Comparison of ENCODE assay signal across 8 cellular contexts in the genomic region with DNA sequence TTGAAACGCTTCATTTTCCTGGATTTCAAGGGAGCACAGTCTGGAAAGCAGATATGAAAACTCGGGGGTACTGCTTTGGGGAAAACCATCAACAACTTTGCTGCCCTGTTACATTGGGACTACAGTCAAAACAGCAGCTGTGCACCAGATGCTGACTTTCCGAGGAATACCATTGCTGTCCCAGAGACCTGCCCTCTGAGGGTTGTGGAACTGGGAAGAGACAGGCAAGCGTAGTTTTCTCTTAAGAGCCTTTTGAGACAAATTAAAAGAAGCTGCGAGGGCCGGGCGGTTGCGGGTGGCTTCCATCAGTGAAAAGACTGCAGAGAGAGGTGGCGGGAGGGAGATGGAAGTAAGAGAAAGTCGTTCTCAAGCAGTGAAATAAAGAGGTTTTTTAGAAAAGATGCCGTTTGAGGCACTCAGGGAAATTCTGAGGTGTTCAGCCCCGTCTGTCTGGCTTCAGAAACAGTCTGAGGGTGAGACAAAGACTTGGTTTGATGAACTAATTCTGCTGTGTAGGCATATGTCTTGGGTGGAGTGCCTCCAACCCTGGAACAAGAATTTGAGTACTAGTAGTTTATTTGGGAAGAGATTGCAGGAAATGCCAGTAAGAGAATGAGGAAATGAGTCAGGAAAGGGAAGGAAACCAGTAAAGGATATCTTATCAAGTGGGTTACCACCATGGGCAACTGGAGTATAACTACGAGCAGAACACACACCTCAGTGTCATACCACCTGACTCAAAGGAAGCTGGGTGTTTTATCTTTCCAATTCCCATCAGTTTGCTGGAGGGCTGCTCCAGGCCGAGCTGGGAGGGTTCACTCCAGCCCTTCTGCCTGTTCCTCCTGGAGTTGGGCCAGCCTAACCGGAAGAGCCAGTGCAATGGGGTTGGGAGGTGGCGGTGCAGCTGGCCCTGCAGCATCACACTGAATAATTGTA.
DNase-seq lines count a peak whose midpoint lies in the region; ATAC-seq and TF ChIP-seq lines count a peak whose summit lies in the region.

No MANE protein-coding gene starts in this region.

- no peak for ATAC-seq in stimulated activated memory B cell treated with anti-CD40 and anti-IgM and Interleukin-4, amounts not matched to agents 10 μg/mL and 1 μg/mL and 100 μg/mL, for 72 hours
- ATAC-seq in GM21360 (IDR thresholded peaks at IDR 0.05; ENCODE audit: unreplicated experiment) (no peak), GM19328 (IDR thresholded peaks at IDR 0.05; ENCODE audit: unreplicated experiment) (no peak)

- H3K9me3 ChIP-seq in H9 (ENCODE audit: control insufficient read depth, low read depth, low read length) = no peaks in the 10 kb centered on the region

- no peak overlapping the region for H3K9ac ChIP-seq in H9 (ENCODE audit: extremely low read depth, insufficient read length, low read length)

- H4K20me1 ChIP-seq in H9 (ENCODE audit: control insufficient read depth, insufficient read depth, insufficient read length) = no peaks in the 10 kb centered on the region

- H2AK5ac ChIP-seq in H9 (ENCODE audit: insufficient read length, low read length) = no peak overlapping the region

- no peak overlapping the region for H3K4ac ChIP-seq in H9 (ENCODE audit: low read depth, low read length)

- H3K36me3 Mint-ChIP-seq in H9 (ENCODE audit: insufficient read depth in 1 of 3, low read depth in 3 of 3) = peaks cover 9 to 33% (median 18%) of the 10 kb centered on the region in 3 experiments; a peak in 6 of 7 replicates
- H3K36me3 Mint-ChIP-seq in activated naive CD8-positive, alpha-beta T cell treated with anti-CD3 and anti-CD28 coated beads for 36 hours = peaks cover 90% of the 10 kb centered on the region
- H3K36me3 Mint-ChIP-seq in stimulated activated memory B cell treated with anti-CD40 and anti-IgM and Interleukin-4, amounts not matched to agents 10 μg/mL and 1 μg/mL and 100 μg/mL, for 72 hours = peaks cover 82% of the 10 kb centered on the region

- DNase-seq in H9 (no peak), iris pigment epithelial cell (ENCODE audit: low read depth) (peak; percentile 30), NCI-H2081 treated with DMSO at 0.1 percent for 48 hours (lab: John Stamatoyannopoulos, UW) (no peak)
- no peak for DNase-seq in activated naive CD8-positive, alpha-beta T cell treated with anti-CD3 and anti-CD28 coated beads for 36 hours
- no peak for DNase-seq in stimulated activated CD4-positive, alpha-beta T cell treated with anti-CD3 and anti-CD28 coated beads, Interleukin-2, amount 100 ng/mL, for 48 hours

- no peak overlapping the region for H4K91ac ChIP-seq in H9 (ENCODE audit: insufficient read length, low read depth, low read length)

- no peaks in the 10 kb centered on the region for H3K4me1 ChIP-seq in H9 (ENCODE audit: insufficient read depth, low read length)

- no peak overlapping the region for H2BK5ac ChIP-seq in H9 (ENCODE audit: insufficient read length, low read length)

- no CpG with 5 or more reads among the region's 16 CpGs for whole genome bisulfite sequencing in H9 (ENCODE audit: extremely low coverage, insufficient read length, low lambda C conversion rate)

- H3K18ac ChIP-seq in H9 (ENCODE audit: insufficient read length, low read depth, low read length) = no peak overlapping the region

- no peaks in the 10 kb centered on the region for H3K27me3 ChIP-seq in H9 (ENCODE audit: insufficient read depth, low read length)

- H3K14ac ChIP-seq in H9 (ENCODE audit: insufficient read depth, low read length) = no peak overlapping the region; the same call in 1 of the 2 replicates

- no peak overlapping the region for H3K23ac ChIP-seq in H9 (ENCODE audit: insufficient read length, low read depth, low read length)

- H3K56ac ChIP-seq in H9 (ENCODE audit: insufficient read length, low read depth, low read length) = no peak overlapping the region

- no peak overlapping the region for H4K5ac ChIP-seq in H9 (ENCODE audit: insufficient read length, low read depth, low read length)

- peak overlapping the region in 2 of 3 experiments; percentile 79 to 84; a peak in 4 of 7 replicates for H3K27ac Mint-ChIP-seq in H9
- peak overlapping the region; percentile 92 for H3K27ac Mint-ChIP-seq in activated naive CD8-positive, alpha-beta T cell treated with anti-CD3 and anti-CD28 coated beads for 36 hours
- peak overlapping the region; percentile 76 for H3K27ac Mint-ChIP-seq in stimulated activated memory B cell treated with anti-CD40 and anti-IgM and Interleukin-4, amounts not matched to agents 10 μg/mL and 1 μg/mL and 100 μg/mL, for 72 hours

- no peaks in the 10 kb centered on the region for H3K79me2 ChIP-seq in H9 (ENCODE audit: insufficient read depth, low read length)

- H3K4me1 Mint-ChIP-seq in H9 = peaks cover 22 to 25% of the 10 kb centered on the region in 2 experiments
- peaks cover 93% of the 10 kb centered on the region for H3K4me1 Mint-ChIP-seq in activated naive CD8-positive, alpha-beta T cell treated with anti-CD3 and anti-CD28 coated beads for 36 hours
- H3K4me1 Mint-ChIP-seq in stimulated activated memory B cell treated with anti-CD40 and anti-IgM and Interleukin-4, amounts not matched to agents 10 μg/mL and 1 μg/mL and 100 μg/mL, for 72 hours = peaks cover 64% of the 10 kb centered on the region

- H3K27ac ChIP-seq in H9 (ENCODE audit: insufficient read length, low read depth, low read length) = no peak overlapping the region

- H2BK12ac ChIP-seq in H9 (ENCODE audit: insufficient read length, low read depth, low read length) = no peak overlapping the region

- H3T11ph ChIP-seq in H9 (ENCODE audit: low read length) = no peak overlapping the region

- H2BK120ac ChIP-seq in H9 (ENCODE audit: low read depth, low read length, poor library complexity, severe bottlenecking) = no peak overlapping the region

- no peak for TF ChIP-seq CTCF in H9 (conservative IDR thresholded peaks at IDR 0.05)

- H2BK20ac ChIP-seq in H9 (ENCODE audit: low read depth, low read length, poor library complexity, severe bottlenecking) = no peak overlapping the region

- H2BK15ac ChIP-seq in H9 (ENCODE audit: low read depth, low read length) = no peak overlapping the region

- H2AFZ ChIP-seq in H9 (ENCODE audit: low read length) = no peak overlapping the region

- no peak overlapping the region for H4K8ac ChIP-seq in H9 (replicated peaks; ENCODE audit: insufficient read length, low read depth, low read length)

- no peak overlapping the region for H3K4me2 ChIP-seq in H9 (ENCODE audit: insufficient read depth, insufficient read length, low read length)

- H3K79me1 ChIP-seq in H9 (ENCODE audit: insufficient read depth, low read depth, low read length, poor library complexity, severe bottlenecking) = no peaks in the 10 kb centered on the region

- no peaks in the 10 kb centered on the region for H3K27me3 Mint-ChIP-seq in H9 (ENCODE audit: low read depth)
- no peaks in the 10 kb centered on the region for H3K27me3 Mint-ChIP-seq in activated naive CD8-positive, alpha-beta T cell treated with anti-CD3 and anti-CD28 coated beads for 36 hours
- no peaks in the 10 kb centered on the region for H3K27me3 Mint-ChIP-seq in stimulated activated memory B cell treated with anti-CD40 and anti-IgM and Interleukin-4, amounts not matched to agents 10 μg/mL and 1 μg/mL and 100 μg/mL, for 72 hours

- no peaks in the 10 kb centered on the region for H3K9me3 Mint-ChIP-seq in H9
- H3K9me3 Mint-ChIP-seq in activated naive CD8-positive, alpha-beta T cell treated with anti-CD3 and anti-CD28 coated beads for 36 hours = peaks cover 9% of the 10 kb centered on the region
- H3K9me3 Mint-ChIP-seq in stimulated activated memory B cell treated with anti-CD40 and anti-IgM and Interleukin-4, amounts not matched to agents 10 μg/mL and 1 μg/mL and 100 μg/mL, for 72 hours = no peaks in the 10 kb centered on the region

- H3K4me3 Mint-ChIP-seq in H9 = no peak overlapping the region
- H3K4me3 Mint-ChIP-seq in activated naive CD8-positive, alpha-beta T cell treated with anti-CD3 and anti-CD28 coated beads for 36 hours = peak overlapping the region; percentile 50
- H3K4me3 Mint-ChIP-seq in stimulated activated memory B cell treated with anti-CD40 and anti-IgM and Interleukin-4, amounts not matched to agents 10 μg/mL and 1 μg/mL and 100 μg/mL, for 72 hours = peak overlapping the region; percentile 1

- H3K23me2 ChIP-seq in H9 (ENCODE audit: insufficient read length, low read depth, low read length, poor library complexity, severe bottlenecking) = no peaks in the 10 kb centered on the region

Comparison
In these comparisons a context has a peak if more than half of its experiments do, and no peak if none do; other contexts are left out.
1. H3K4me3 Mint-ChIP-seq: peak in activated naive CD8-positive, alpha-beta T cell treated with anti-CD3 and anti-CD28 coated beads for 36 hours (single experiment) and stimulated activated memory B cell treated with anti-CD40 and anti-IgM and Interleukin-4, amounts not matched to agents 10 μg/mL and 1 μg/mL and 100 μg/mL, for 72 hours (single experiment); none in H9 (0 of 2).
2. Peak in every context shown above with its lines, with median percentiles within 50 percentile points of each other: H3K27ac Mint-ChIP-seq.